1 cellular context compared by ENCODE assay signal in genomic region chr3:98657429-98657828, GRCh38.
TF ChIP-seq lines count a peak whose summit lies in the region.

No MANE protein-coding gene starts in this region.

TF ChIP-seq in HepG2, 621 proteins besides CTCF, POLR2A, EP300 and RAD21 (continued from another document):
- TF ChIP-seq ZNF792 (CRISPR knock-in tag; IDR thresholded peaks at IDR 0.05): peak; percentile 87; the same call in 1 of the 2 replicates
